In genomic region chr12:44154128-44154527, GRCh38 we compare ENCODE assay signal across 1 cellular context.
A peak's percentile ranks its signal among the peaks of the same experiment; 100 is the strongest.
TF ChIP-seq lines count a peak whose summit lies in the region.

No MANE protein-coding gene starts in this region.

TF ChIP-seq in IMR-90, 13 proteins besides CTCF, POLR2A, EP300 and RAD21:
- peak; percentile 54 for TF ChIP-seq USF2 (IDR thresholded peaks at IDR 0.05; ENCODE audit: low read depth, low read length)
- TF ChIP-seq MXI1 (IDR thresholded peaks at IDR 0.05; ENCODE audit: borderline replicate concordance, low read depth, low read length) = no peak
